In the genomic region with DNA sequence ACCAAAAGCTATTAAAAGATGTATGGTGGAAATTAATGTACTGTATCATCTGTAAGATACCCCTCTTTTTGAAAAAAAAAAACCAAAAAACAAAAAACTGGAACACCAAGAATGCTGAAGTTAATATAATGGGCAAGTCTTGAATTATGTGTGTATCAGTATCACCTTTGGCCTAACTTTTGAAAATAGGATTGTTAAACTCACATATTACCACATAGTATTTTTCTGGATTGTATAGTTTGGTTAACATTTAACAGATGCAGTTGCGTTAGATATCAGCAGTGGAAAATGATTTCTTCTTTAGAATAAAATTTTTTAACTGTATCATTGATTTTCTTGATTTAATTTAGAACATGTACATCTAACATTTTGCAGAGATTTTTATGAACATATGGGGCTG, we compare ENCODE assay signal across 6 cellular contexts.
"Had no signal": no experiment of that assay in that cellular context is flagged by ENCODE, and none has a peak within 500 bp of the region (broad histone marks: within the 10 kb centered on the region; RNA-seq: fewer than 3 reads in every experiment).

No MANE protein-coding gene starts in this region.

- DNase-seq: H9, HCEC 1CT, IMR-90 had no signal

- H3K9me3 Mint-ChIP-seq: GM23338, H9 had no signal

- ATAC-seq: GM23338 had no signal

- H3K4me3 Mint-ChIP-seq: GM23338, H9 had no signal

- H3K27ac Mint-ChIP-seq: H9 had no signal

- FAIRE-seq: H1, H54 had no signal

- H3K4me3 ChIP-seq: GM23338 had no signal
